Comparison of ENCODE assay signal across 15 cellular contexts in genomic region chr7:105790996-105791395, GRCh38.
"Had no signal": no experiment of that assay in that cellular context is flagged by ENCODE, and none has a peak within 500 bp of the region (broad histone marks: within the 10 kb centered on the region; RNA-seq: fewer than 3 reads in every experiment).

No MANE protein-coding gene starts in this region.

- H2AFZ ChIP-seq: parathyroid adenoma had no signal

- ATAC-seq: activated CD8-positive, alpha-beta memory T cell treated with anti-CD3 and anti-CD28 coated beads, Interleukin-2, amount 10 ng/mL, durations not matched to agents 7 days and 5 days; gastrocnemius medialis; heart right ventricle; left ventricle myocardium superior had no signal

- H3K4me1 ChIP-seq: gastrocnemius medialis, parathyroid adenoma, upper lobe of left lung had no signal

- DNase-seq: activated CD4-positive, alpha-beta T cell treated with anti-CD3 and anti-CD28 coated beads, Interleukin-2, amount 50 U/mL, for 48 hours; activated CD4-positive, CD25-positive, alpha-beta regulatory T cell treated with anti-CD3 and anti-CD28 coated beads, Interleukin-2, amount 50 U/mL, for 72 hours; activated CD8-positive, alpha-beta memory T cell treated with anti-CD3 and anti-CD28 coated beads, Interleukin-2, amount 10 ng/mL, durations not matched to agents 7 days and 5 days; activated gamma-delta T cell; activated T-cell treated with anti-CD3 and anti-CD28 coated beads, Interleukin-2, amount 50 U/mL, for 24 hours; amygdala; gastrocnemius medialis; heart right ventricle; kidney; left ventricle myocardium superior; small intestine; substantia nigra; T-helper 9 cell; upper lobe of left lung had no signal

- H3K9ac ChIP-seq: parathyroid adenoma had no signal

- H3K79me2 ChIP-seq: parathyroid adenoma had no signal

- H3K27ac ChIP-seq: gastrocnemius medialis, heart right ventricle, parathyroid adenoma, upper lobe of left lung had no signal

- H3K27me3 ChIP-seq: gastrocnemius medialis, heart right ventricle, upper lobe of left lung had no signal

- H3K9me3 ChIP-seq: gastrocnemius medialis, heart right ventricle, upper lobe of left lung had no signal

- H3K4me3 ChIP-seq: gastrocnemius medialis, heart right ventricle, upper lobe of left lung had no signal

- H3K36me3 ChIP-seq: gastrocnemius medialis had no signal
